Comparison of ENCODE assay signal across 11 cellular contexts in genomic region chr14:55180434-55180833, GRCh38. TPM values are rescaled to one million over a fixed set of nuclear protein-coding genes. Genes with fewer than 3 reads are reported as not detected.
DNase-seq lines count a peak whose midpoint lies in the region; ATAC-seq, FAIRE-seq and TF ChIP-seq lines count a peak whose summit lies in the region.
"Had no signal": no experiment of that assay in that cellular context is flagged by ENCODE, and none has a peak within 500 bp of the region (broad histone marks: within the 10 kb centered on the region; RNA-seq: fewer than 3 reads in every experiment).

No MANE protein-coding gene starts in this region.

- H3K27ac ChIP-seq in testis: no peak overlapping the region

- H3K36me3 Mint-ChIP-seq in memory B cell (no peaks in the 10 kb centered on the region), nephron progenitor cell (ENCODE audit: low read depth) (peaks cover 79% of the 10 kb centered on the region)

- peak overlapping the region; percentile 74 for H3K27ac Mint-ChIP-seq in memory B cell
- no peak overlapping the region for H3K27ac Mint-ChIP-seq in nephron progenitor cell

- no peaks in the 10 kb centered on the region for H3K27me3 ChIP-seq in testis

- no peaks in the 10 kb centered on the region for H3K36me3 ChIP-seq in testis (ENCODE audit: low read depth, missing control alignments)

- no peaks in the 10 kb centered on the region for H3K4me1 ChIP-seq in testis

- intact Hi-C loops in testis (cut with DNase I; ENCODE audit: low total_unique reads): no loop called here

- H3K9me3 ChIP-seq in testis: no peaks in the 10 kb centered on the region

- H3K4me3 ChIP-seq in testis: no peak overlapping the region
- H3K4me3 ChIP-seq: lung had no signal

- 77 to 84% methylated on average over 4 of the region's 4 CpGs for WGBS in testis, 2 donors

- H3K4me3 Mint-ChIP-seq in memory B cell (peak overlapping the region; percentile 48), nephron progenitor cell (no peak overlapping the region)

- no peak for TF ChIP-seq POLR2A in testis (IDR thresholded peaks at IDR 0.05)

- ATAC-seq in GM21526 (IDR thresholded peaks at IDR 0.05; ENCODE audit: low FRiP score, unreplicated experiment): peak; percentile 61
- peak; percentile 95 for ATAC-seq in HG03442 (IDR thresholded peaks at IDR 0.05; ENCODE audit: unreplicated experiment)
- no peak for ATAC-seq in memory B cell (ENCODE audit: low read depth)

- H3K27me3 Mint-ChIP-seq in memory B cell (no peaks in the 10 kb centered on the region), nephron progenitor cell (ENCODE audit: low read depth, poor library complexity) (no peaks in the 10 kb centered on the region)

- TF ChIP-seq CTCF in nephron progenitor cell (IDR thresholded peaks at IDR 0.05): no peak
- TF ChIP-seq CTCF in testis (IDR thresholded peaks at IDR 0.05): no peak

- H3K9me3 Mint-ChIP-seq in memory B cell: no peaks in the 10 kb centered on the region
- no peaks in the 10 kb centered on the region for H3K9me3 Mint-ChIP-seq in nephron progenitor cell

- peak; percentile 86 for FAIRE-seq in GM18507 (lab: Jason Lieb, UNC)

- peaks cover 4% of the 10 kb centered on the region for H3K4me1 Mint-ChIP-seq in memory B cell
- H3K4me1 Mint-ChIP-seq in nephron progenitor cell: no peaks in the 10 kb centered on the region

- DNase-seq in GM18507 (ENCODE audit: extremely low spot score, insufficient read length, low read depth) (peak; percentile 12), memory B cell (ENCODE audit: low spot score in 2 of 2) (no peak), nephron progenitor cell (no peak), testis (no peak), NCI-H2196 treated with DMSO at 0.1 percent for 48 hours (lab: John Stamatoyannopoulos, UW; ENCODE audit: unreplicated experiment) (no peak)
- no peak for DNase-seq in activated effector memory CD4-positive, alpha-beta T cell treated with Interleukin-2 at 50 U/mL for 16 hours
- DNase-seq: GF-D8, trophoblast cell had no signal

RNA-seq across cellular contexts. Expression of gene DLGAP5, which starts 11.0 kb away (rescaled TPM):
- total RNA-seq in testis: 10 to 100 TPM; 11.2 to 17.2 TPM
- 15.2 TPM for polyA plus RNA-seq in testis (ENCODE audit: insufficient read depth, low read depth, low replicate concordance)

RNA-seq across cellular contexts. Expression of gene LGALS3, which starts 51.4 kb away (rescaled TPM):
- total RNA-seq in testis: 100 to 1,000 TPM; 224 to 274 TPM
- 169 TPM for polyA plus RNA-seq in testis (ENCODE audit: insufficient read depth, low read depth, low replicate concordance)
